1 cellular context compared by ENCODE assay signal in the genomic region with DNA sequence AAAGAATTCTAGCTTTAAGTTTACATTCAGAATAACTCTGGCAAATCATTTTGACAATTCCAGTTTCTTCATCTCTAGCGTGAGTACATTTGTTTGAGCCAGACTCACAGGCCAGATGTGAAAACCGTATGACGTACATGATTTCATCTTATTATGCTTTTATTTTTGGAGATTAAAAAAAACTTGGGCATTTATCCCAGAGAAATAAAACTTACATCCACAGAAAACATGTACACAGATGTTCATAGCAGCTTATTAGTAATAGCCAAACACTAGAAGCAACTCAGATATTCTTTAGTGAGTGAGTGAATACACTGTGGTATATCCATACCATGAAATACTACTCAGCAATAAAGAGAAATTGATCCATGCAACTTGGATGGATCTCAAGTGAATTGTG.
TF ChIP-seq lines count a peak whose summit lies in the region.

No MANE protein-coding gene starts in this region.

TF ChIP-seq in SK-N-SH, 30 proteins besides CTCF, POLR2A, EP300 and RAD21 (continued from another document):
- TF ChIP-seq, protein P1, sequence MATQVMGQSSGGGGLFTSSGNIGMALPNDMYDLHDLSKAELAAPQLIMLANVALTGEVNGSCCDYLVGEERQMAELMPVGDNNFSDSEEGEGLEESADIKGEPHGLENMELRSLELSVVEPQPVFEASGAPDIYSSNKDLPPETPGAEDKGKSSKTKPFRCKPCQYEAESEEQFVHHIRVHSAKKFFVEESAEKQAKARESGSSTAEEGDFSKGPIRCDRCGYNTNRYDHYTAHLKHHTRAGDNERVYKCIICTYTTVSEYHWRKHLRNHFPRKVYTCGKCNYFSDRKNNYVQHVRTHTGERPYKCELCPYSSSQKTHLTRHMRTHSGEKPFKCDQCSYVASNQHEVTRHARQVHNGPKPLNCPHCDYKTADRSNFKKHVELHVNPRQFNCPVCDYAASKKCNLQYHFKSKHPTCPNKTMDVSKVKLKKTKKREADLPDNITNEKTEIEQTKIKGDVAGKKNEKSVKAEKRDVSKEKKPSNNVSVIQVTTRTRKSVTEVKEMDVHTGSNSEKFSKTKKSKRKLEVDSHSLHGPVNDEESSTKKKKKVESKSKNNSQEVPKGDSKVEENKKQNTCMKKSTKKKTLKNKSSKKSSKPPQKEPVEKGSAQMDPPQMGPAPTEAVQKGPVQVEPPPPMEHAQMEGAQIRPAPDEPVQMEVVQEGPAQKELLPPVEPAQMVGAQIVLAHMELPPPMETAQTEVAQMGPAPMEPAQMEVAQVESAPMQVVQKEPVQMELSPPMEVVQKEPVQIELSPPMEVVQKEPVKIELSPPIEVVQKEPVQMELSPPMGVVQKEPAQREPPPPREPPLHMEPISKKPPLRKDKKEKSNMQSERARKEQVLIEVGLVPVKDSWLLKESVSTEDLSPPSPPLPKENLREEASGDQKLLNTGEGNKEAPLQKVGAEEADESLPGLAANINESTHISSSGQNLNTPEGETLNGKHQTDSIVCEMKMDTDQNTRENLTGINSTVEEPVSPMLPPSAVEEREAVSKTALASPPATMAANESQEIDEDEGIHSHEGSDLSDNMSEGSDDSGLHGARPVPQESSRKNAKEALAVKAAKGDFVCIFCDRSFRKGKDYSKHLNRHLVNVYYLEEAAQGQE (IDR thresholded peaks at IDR 0.05; ENCODE audit: low read depth, low read length): no peak
- TF ChIP-seq FOXM1 (IDR thresholded peaks at IDR 0.05; ENCODE audit: low read depth) (no peak), NFIC (IDR thresholded peaks at IDR 0.05; ENCODE audit: borderline replicate concordance) (no peak)
- TF ChIP-seq, protein P2, sequence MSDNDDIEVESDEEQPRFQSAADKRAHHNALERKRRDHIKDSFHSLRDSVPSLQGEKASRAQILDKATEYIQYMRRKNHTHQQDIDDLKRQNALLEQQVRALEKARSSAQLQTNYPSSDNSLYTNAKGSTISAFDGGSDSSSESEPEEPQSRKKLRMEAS (IDR thresholded peaks at IDR 0.05; ENCODE audit: low read depth): no peak
